27 cellular contexts compared by ENCODE assay signal in the genomic region with DNA sequence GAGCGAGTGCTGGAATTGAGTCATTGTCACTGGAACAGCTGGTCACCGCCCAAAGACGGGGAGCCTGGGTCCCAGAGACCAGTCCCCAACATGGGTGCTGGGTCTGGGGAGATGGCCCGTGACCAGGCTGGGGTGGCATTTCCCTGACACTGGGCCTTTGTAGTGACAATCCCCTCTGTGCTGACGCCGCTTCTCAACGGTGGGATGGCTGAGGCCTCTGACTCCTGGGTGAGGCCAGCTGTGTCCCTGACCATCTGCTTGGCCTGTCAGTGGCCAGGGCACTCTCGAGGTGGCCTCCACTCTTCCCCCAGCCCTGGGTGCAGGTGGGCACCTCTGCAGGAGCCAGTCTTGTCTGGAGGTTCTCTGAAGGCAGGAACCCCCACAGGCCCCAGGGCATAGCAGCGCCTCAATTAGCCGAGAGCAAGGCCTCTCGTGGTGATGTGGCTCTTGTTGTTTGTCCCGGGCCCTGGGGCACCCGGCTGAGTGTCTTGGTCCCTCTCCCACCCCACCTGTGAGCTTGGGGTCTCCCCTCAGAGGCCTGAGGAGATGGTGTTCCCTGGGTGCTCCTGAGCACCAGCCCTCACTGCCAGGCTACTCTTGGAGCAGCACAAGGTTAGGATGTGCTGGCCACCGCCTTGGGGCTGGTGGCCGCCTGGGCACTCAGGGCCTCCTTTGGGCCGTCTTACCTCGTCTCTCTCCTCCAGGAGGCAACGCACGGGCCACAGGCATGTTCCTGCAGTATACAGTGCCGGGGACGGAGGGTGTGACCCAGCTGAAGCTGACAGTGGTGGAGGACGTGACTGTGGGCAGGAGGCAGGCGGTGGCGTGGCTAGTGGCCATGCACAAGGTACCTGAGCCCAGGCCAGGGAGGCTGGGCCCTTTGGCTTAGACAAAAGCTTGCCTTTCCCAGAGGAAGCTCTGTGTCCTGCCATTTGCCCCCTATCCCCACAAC. TPM values are rescaled to one million over a fixed set of nuclear protein-coding genes. Genes with fewer than 3 reads are reported as not detected.
DNase-seq lines count a peak whose midpoint lies in the region; FAIRE-seq and TF ChIP-seq lines count a peak whose summit lies in the region.
"Had no signal": no experiment of that assay in that cellular context is flagged by ENCODE, and none has a peak within 500 bp of the region (broad histone marks: within the 10 kb centered on the region; RNA-seq: fewer than 3 reads in every experiment).

No MANE protein-coding gene starts in this region.

- no peak overlapping the region for H3K9ac ChIP-seq in SK-N-MC (ENCODE audit: insufficient read length)

- H3K4me2 ChIP-seq in osteoblast (ENCODE audit: insufficient read depth, low read length), result no peak overlapping the region

- H3K4me1 ChIP-seq in left ventricle myocardium inferior (peaks cover 66% of the 10 kb centered on the region), osteoblast (ENCODE audit: insufficient read depth, low read length) (no peaks in the 10 kb centered on the region)
- H3K4me1 ChIP-seq: colonic mucosa, HAP-1 had no signal

- H3K9me3 ChIP-seq in SK-N-MC (ENCODE audit: low read depth, low read length) (no peaks in the 10 kb centered on the region), left ventricle myocardium inferior (replicated peaks) (no peaks in the 10 kb centered on the region), osteoblast (ENCODE audit: low read depth, low read length) (no peaks in the 10 kb centered on the region)
- H3K9me3 ChIP-seq: BE2C, colonic mucosa, HAP-1, ovary, Peyer's patch, tibial nerve had no signal

- H3K79me2 ChIP-seq in osteoblast (ENCODE audit: insufficient read depth, low read length), result peaks cover 14% of the 10 kb centered on the region

- TF ChIP-seq CTCF in GM10266 (IDR thresholded peaks at IDR 0.05; ENCODE audit: control insufficient read depth, insufficient read depth, low read depth, missing control alignments) (no peak), left ventricle myocardium inferior (IDR thresholded peaks at IDR 0.05; ENCODE audit: borderline replicate concordance) (no peak), osteoblast (IDR thresholded peaks at IDR 0.05; ENCODE audit: extremely low read depth, low read depth, low read length) (no peak)

- no peak for FAIRE-seq in H54 (lab: Jason Lieb, UNC)
- FAIRE-seq: bronchial epithelial cell had no signal

- H3K27ac ChIP-seq in SK-N-MC, result peak overlapping the region; percentile 74
- H3K27ac ChIP-seq in left ventricle myocardium inferior (replicated peaks), result peak overlapping the region; percentile 30
- H3K27ac ChIP-seq in osteoblast (ENCODE audit: low read depth, low read length), result no peak overlapping the region
- H3K27ac ChIP-seq: colonic mucosa, epithelial cell of prostate, ovary, Peyer's patch, tibial nerve had no signal

- DNase-seq in GM10266 (ENCODE audit: extremely low spot score) (peak; percentile 18), SK-N-MC (ENCODE audit: low read depth, low spot score) (no peak), left ventricle myocardium inferior (no peak), osteoblast (ENCODE audit: insufficient read length, low spot score, missing footprints) (peak; percentile 69), H54 (ENCODE audit: insufficient read length, low spot score) (no peak), NCI-H1417 (lab: John Stamatoyannopoulos, UW) (no peak), NCI-H1930 (lab: John Stamatoyannopoulos, UW) (no peak)
- no peak for DNase-seq in activated CD8-positive, alpha-beta memory T cell treated with anti-CD3 and anti-CD28 coated beads for 24 hours
- DNase-seq: activated CD4-positive, alpha-beta T cell treated with anti-CD3 and anti-CD28 coated beads, Interleukin-2, amount 10 ng/mL, durations not matched to agents 7 days and 5 days; activated effector memory CD4-positive, alpha-beta T cell treated with anti-CD3 and anti-CD28 coated beads, Interleukin-2, amount 50 U/mL, for 16 hours; activated T-cell treated with anti-CD3 and anti-CD28 coated beads, Interleukin-2, amount 50 U/mL, for 1 hour; BE2C; colonic mucosa; effector CD8-positive, alpha-beta T cell; EL; NCI-H1048; NCI-H1694 treated with DMSO at 0.1 percent for 48 hours; NCI-H446 treated with DMSO at 0.1 percent for 48 hours; NCI-H774; stimulated activated CD8-positive, alpha-beta memory T cell treated with anti-CD3 and anti-CD28 coated beads, Interleukin-4, amount 100 ng/mL, for 48 hours; T1000 had no signal

- H3K27me3 ChIP-seq in left ventricle myocardium inferior (ENCODE audit: low read depth), result no peaks in the 10 kb centered on the region
- H3K27me3 ChIP-seq in osteoblast (ENCODE audit: insufficient read depth, low read length), result no peaks in the 10 kb centered on the region
- H3K27me3 ChIP-seq: BE2C, colonic mucosa, ovary, Peyer's patch, tibial nerve had no signal

- intact Hi-C loops in left ventricle myocardium inferior (cut with micrococcal nuclease), result no loop called here

- H4K20me1 ChIP-seq in osteoblast (ENCODE audit: insufficient read depth, low read length), result peaks cover 3% of the 10 kb centered on the region

- TF ChIP-seq POLR2A in H54 (IDR thresholded peaks at IDR 0.05; ENCODE audit: low read depth, low read length), result no peak

- no peak overlapping the region for H3K4me3 ChIP-seq in SK-N-MC
- no peak overlapping the region for H3K4me3 ChIP-seq in left ventricle myocardium inferior
- H3K4me3 ChIP-seq in osteoblast (ENCODE audit: insufficient read depth, low read length), result no peak overlapping the region
- H3K4me3 ChIP-seq: colonic mucosa, HAP-1, ovary, Peyer's patch, tibial nerve had no signal

- no peak overlapping the region for H2AFZ ChIP-seq in osteoblast (ENCODE audit: low read length)

- H3K36me3 ChIP-seq in SK-N-MC (ENCODE audit: insufficient read depth, low read length) (peaks cover 53% of the 10 kb centered on the region), left ventricle myocardium inferior (peaks cover 81% of the 10 kb centered on the region), osteoblast (ENCODE audit: insufficient read depth, low read length) (peaks cover 27% of the 10 kb centered on the region)
- H3K36me3 ChIP-seq: ovary had no signal

RNA-seq across cellular contexts. Expression of a gene that starts 16.6 kb away (rescaled TPM):
- 50.5 TPM for total RNA-seq in left ventricle myocardium inferior
- total RNA-seq in osteoblast, result 36.9 and 39.8 TPM in 2 replicates

RNA-seq across cellular contexts. Expression of a gene that starts 16.9 kb away (rescaled TPM):
- total RNA-seq in left ventricle myocardium inferior (4.1 TPM), osteoblast (4.3 and 5.0 TPM in 2 replicates)

Comparison
In these comparisons a context has a peak if more than half of its experiments do, and no peak if none do; other contexts are left out.
1. DNase-seq: peak in GM10266 (single experiment) and osteoblast (single experiment); none in SK-N-MC (single experiment), left ventricle myocardium inferior (single experiment), H54 (single experiment), NCI-H1417 (0 of 3), NCI-H1930 (0 of 2) and activated CD8-positive, alpha-beta memory T cell treated with anti-CD3 and anti-CD28 coated beads for 24 hours (single experiment).